8 cellular contexts compared by ENCODE assay signal in genomic region chr15:75647370-75648155, GRCh38. TPM values are rescaled to one million over a fixed set of nuclear protein-coding genes. Genes with fewer than 3 reads are reported as not detected.
DNase-seq lines count a peak whose midpoint lies in the region; ATAC-seq, FAIRE-seq and TF ChIP-seq lines count a peak whose summit lies in the region.

SNX33 (plus strand) TSS chr15:75647912; CDS start chr15:75649103, 1,191 bp downstream.

- no peaks in the 10 kb centered on the region for H3K27me3 ChIP-seq in CD8-positive, alpha-beta T cell (ENCODE audit: insufficient read depth, low read length)
- H3K27me3 ChIP-seq in neural cell (ENCODE audit: insufficient read depth, low read depth, low read length) = peaks cover 27% of the 10 kb centered on the region

- intact Hi-C loops in CD8-positive, alpha-beta T cell (cut with DNase I, micrococcal nuclease) = loop anchor here in 1 of 2 experiments (10.0 kb wide), 1 partner anchor 863 kb away; the partner anchor contains the start of gene CSK

- H3K9me2 ChIP-seq in neural cell (ENCODE audit: insufficient read depth, low read length) = no peaks in the 10 kb centered on the region

- H3K4me3 Mint-ChIP-seq in CD8-positive, alpha-beta T cell = peak within 1 kb of the TSS; percentile 82
- H3K4me3 Mint-ChIP-seq in activated naive CD4-positive, alpha-beta T cell treated with anti-CD3 and anti-CD28 coated beads, Interleukin-2, amount 10 ng/mL, durations not matched to agents 7 days and 5 days = peak within 1 kb of the TSS; percentile 84

- FAIRE-seq in frontal cortex (lab: Jason Lieb, UNC) = no peak

- H3K27ac ChIP-seq in CD8-positive, alpha-beta T cell (ENCODE audit: low read depth, low read length) = peak within 1 kb of the TSS; percentile 51
- H3K27ac ChIP-seq in RWPE1 (peak within 1 kb of the TSS; percentile 98), neural cell (ENCODE audit: low read length) (no peak within 1 kb of the TSS), substantia nigra (ENCODE audit: low read depth, low read length, poor library complexity, severe bottlenecking) (peak within 1 kb of the TSS; percentile 67)

- H3K36me3 Mint-ChIP-seq in CD8-positive, alpha-beta T cell = no peaks in the 10 kb centered on the region
- no peaks in the 10 kb centered on the region for H3K36me3 Mint-ChIP-seq in activated naive CD4-positive, alpha-beta T cell treated with anti-CD3 and anti-CD28 coated beads, Interleukin-2, amount 10 ng/mL, durations not matched to agents 7 days and 5 days

- peaks cover 20% of the 10 kb centered on the region for H3K4me1 ChIP-seq in CD8-positive, alpha-beta T cell (ENCODE audit: insufficient read depth, low read length)

- no peak for TF ChIP-seq RAD21 in neural cell (conservative IDR thresholded peaks at IDR 0.05)

- H3F3A ChIP-seq in neural cell (ENCODE audit: insufficient read depth, low read length, poor library complexity, severe bottlenecking) = no peaks in the 10 kb centered on the region

- H3K4me3 ChIP-seq in CD8-positive, alpha-beta T cell (ENCODE audit: low read depth, low read length) = peak within 1 kb of the TSS; percentile 89
- H3K4me3 ChIP-seq in HFF-Myc (replicated peaks; ENCODE audit: low read depth, low read length) = peak within 1 kb of the TSS; percentile 61
- H3K4me3 ChIP-seq in neural cell (ENCODE audit: low read length) = peak within 1 kb of the TSS; percentile 82

- POLR2A ChIA-PET in CD8-positive, alpha-beta T cell (lab: Charles Lee) = interaction anchor here (0.9 to 2.6 kb wide), 6 partner anchors 22 to 300 kb away, joined by 3 to 16 read pairs (median 10); partner anchors contain the start of genes MAN2C1, SIN3A and SNUPN
- POLR2A ChIA-PET in RWPE1 (lab: Yijun Ruan, JAX; ENCODE audit: low non-redundant PET) = interaction anchor here (0.6 to 1.4 kb wide), 6 partner anchors 8 to 280 kb away, joined by 3 to 8 read pairs (median 3); partner anchors contain the start of gene IMP3

- no peaks in the 10 kb centered on the region for H3K36me3 ChIP-seq in CD8-positive, alpha-beta T cell (ENCODE audit: insufficient read depth, low read length)
- no peaks in the 10 kb centered on the region for H3K36me3 ChIP-seq in neural cell (ENCODE audit: insufficient read depth, low read length)

- TF ChIP-seq EP300 in neural cell (conservative IDR thresholded peaks at IDR 0.05; ENCODE audit: poor library complexity, severe bottlenecking) = no peak

- peak within 1 kb of the TSS; percentile 57 for H3K27ac Mint-ChIP-seq in CD8-positive, alpha-beta T cell
- peak within 1 kb of the TSS; percentile 64 for H3K27ac Mint-ChIP-seq in activated naive CD4-positive, alpha-beta T cell treated with anti-CD3 and anti-CD28 coated beads, Interleukin-2, amount 10 ng/mL, durations not matched to agents 7 days and 5 days

- no peak for TF ChIP-seq CTCF in CD8-positive, alpha-beta T cell (IDR thresholded peaks at IDR 0.05)
- peak; percentile 64 for TF ChIP-seq CTCF in HFF-Myc (IDR thresholded peaks at IDR 0.05; ENCODE audit: low read depth, low read length, missing control alignments)
- TF ChIP-seq CTCF in RWPE1 (conservative IDR thresholded peaks at IDR 0.05; ENCODE audit: low read depth) = no peak; the same call in 1 of the 2 replicates
- peak; percentile 54 for TF ChIP-seq CTCF in neural cell (IDR thresholded peaks at IDR 0.05; ENCODE audit: poor library complexity, severe bottlenecking)

- peak within 1 kb of the TSS; percentile 48 for H3K9ac ChIP-seq in neural cell (ENCODE audit: low read length)

- peaks cover 26% of the 10 kb centered on the region for H3K4me1 Mint-ChIP-seq in CD8-positive, alpha-beta T cell (ENCODE audit: low read depth)
- H3K4me1 Mint-ChIP-seq in activated naive CD4-positive, alpha-beta T cell treated with anti-CD3 and anti-CD28 coated beads, Interleukin-2, amount 10 ng/mL, durations not matched to agents 7 days and 5 days = peaks cover 25% of the 10 kb centered on the region

- H3K9me3 Mint-ChIP-seq in CD8-positive, alpha-beta T cell = no peaks in the 10 kb centered on the region
- H3K9me3 Mint-ChIP-seq in activated naive CD4-positive, alpha-beta T cell treated with anti-CD3 and anti-CD28 coated beads, Interleukin-2, amount 10 ng/mL, durations not matched to agents 7 days and 5 days = no peaks in the 10 kb centered on the region

- ATAC-seq in CD8-positive, alpha-beta T cell = peak; percentile 68

- H4K20me1 ChIP-seq in neural cell (ENCODE audit: insufficient read depth) = no peaks in the 10 kb centered on the region

- H3K79me2 ChIP-seq in neural cell (replicated peaks; ENCODE audit: insufficient read depth, low read length) = peaks cover 4% of the 10 kb centered on the region

- peak within 1 kb of the TSS; percentile 50 for H3K4me2 ChIP-seq in neural cell (ENCODE audit: low read length)

- peak in 6 of 7 experiments; percentile 12 to 68 (median 54) for DNase-seq in CD8-positive, alpha-beta T cell
- no peak for DNase-seq in HFF-Myc (ENCODE audit: extremely low read depth, low read depth)
- peak; percentile 87 for DNase-seq in RWPE1 (ENCODE audit: low spot score)
- DNase-seq in activated naive CD4-positive, alpha-beta T cell treated with anti-CD3 and anti-CD28 coated beads, Interleukin-2, amount 10 ng/mL, durations not matched to agents 7 days and 5 days = peak; percentile 71
- peak; percentile 73 to 76 for DNase-seq in frontal cortex (ENCODE audit: low spot score in 2 of 2)
- DNase-seq in substantia nigra (lab: John Stamatoyannopoulos, UW) = peak in 37 of 49 donors; percentile 21 to 91 (median 54)
- no peak for DNase-seq in NCI-H2107 (lab: John Stamatoyannopoulos, UW)

- H3K9me3 ChIP-seq in CD8-positive, alpha-beta T cell (ENCODE audit: low read length) = no peaks in the 10 kb centered on the region
- H3K9me3 ChIP-seq in neural cell (ENCODE audit: low read length) = no peaks in the 10 kb centered on the region

- no peaks in the 10 kb centered on the region for H3K27me3 Mint-ChIP-seq in CD8-positive, alpha-beta T cell (ENCODE audit: low read depth)
- peaks cover 61% of the 10 kb centered on the region for H3K27me3 Mint-ChIP-seq in activated naive CD4-positive, alpha-beta T cell treated with anti-CD3 and anti-CD28 coated beads, Interleukin-2, amount 10 ng/mL, durations not matched to agents 7 days and 5 days

- H2AFZ ChIP-seq in neural cell (ENCODE audit: low read depth, low read length) = no peak within 1 kb of the TSS

- CTCF ChIA-PET in CD8-positive, alpha-beta T cell (lab: Charles Lee) = interaction anchor here (0.6 to 2.5 kb wide), 9 partner anchors 20 to 280 kb away, joined by 3 to 8 read pairs (median 4); partner anchors contain the start of genes MAN2C1 and SNUPN
- CTCF ChIA-PET in RWPE1 (lab: Yijun Ruan, JAX) = interaction anchor here (0.6 to 1.4 kb wide), 10 partner anchors 9 to 939 kb away, joined by 3 to 11 read pairs (median 4); partner anchors contain the start of gene SNUPN
- CTCF ChIA-PET in activated naive CD4-positive, alpha-beta T cell treated with anti-CD3 and anti-CD28 coated beads, Interleukin-2, amount 10 ng/mL, durations not matched to agents 7 days and 5 days (lab: Charles Lee) = interaction anchor here (0.6 to 2.5 kb wide), 7 partner anchors 10 to 280 kb away, joined by 3 to 15 read pairs (median 4); partner anchors contain the start of gene MAN2C1

TF ChIP-seq in neural cell, 6 proteins besides CTCF, POLR2A, EP300 and RAD21:
- TF ChIP-seq REST (IDR thresholded peaks at IDR 0.05; ENCODE audit: borderline replicate concordance) (no peak), MXI1 (conservative IDR thresholded peaks at IDR 0.05; ENCODE audit: poor library complexity, severe bottlenecking) (peak; percentile 38), POLR2AphosphoS5 (IDR thresholded peaks at IDR 0.05) (no peak), EZH2 (IDR thresholded peaks at IDR 0.05; ENCODE audit: borderline replicate concordance, insufficient read depth, low read length, poor library complexity, severe bottlenecking) (no peak)

RNA-seq across cellular contexts. Expression of gene SNX33, which starts in this region (rescaled TPM):
- total RNA-seq in CD8-positive, alpha-beta T cell = under 1 TPM; 0.56 to 0.95 TPM
- total RNA-seq in frontal cortex = 1.2 TPM
- polyA plus RNA-seq in neural cell = 0.14 and 0.20 TPM in 2 replicates
- 0.49 and 0.69 TPM in 2 replicates for polyA minus RNA-seq in neural cell

Comparison
In these comparisons a context has a peak if more than half of its experiments do, and no peak if none do; other contexts are left out.
1. Peak in DNase-seq, ATAC-seq, H3K4me3 ChIP-seq and H3K27ac ChIP-seq in CD8-positive, alpha-beta T cell; RNA of the gene not detected or under 1 TPM.
2. DNase-seq: peak in RWPE1 (single experiment), activated naive CD4-positive, alpha-beta T cell treated with anti-CD3 and anti-CD28 coated beads, Interleukin-2, amount 10 ng/mL, durations not matched to agents 7 days and 5 days (single experiment), frontal cortex (2 of 2) and substantia nigra (37 of 49); none in HFF-Myc (single experiment) and NCI-H2107 (single experiment).
3. CTCF ChIP-seq: peak in HFF-Myc (single experiment) and neural cell (single experiment); none in CD8-positive, alpha-beta T cell (single experiment) and RWPE1 (single experiment).
4. Peak in every context shown above with its lines, with median percentiles within 50 percentile points of each other: H3K4me3 ChIP-seq.